In genomic region chr22:19178065-19178658, GRCh38 we compare ENCODE assay signal across 8 cellular contexts. TPM values are rescaled to one million over a fixed set of nuclear protein-coding genes. Genes with fewer than 3 reads are reported as not detected.
DNase-seq lines count a peak whose midpoint lies in the region; ATAC-seq and TF ChIP-seq lines count a peak whose summit lies in the region.

No MANE protein-coding gene starts in this region.

- WGBS in smooth muscle cell (ENCODE audit: low lambda C conversion rate): under 1% methylated on average over 23 of the region's 80 CpGs

- peak overlapping the region; percentile 66 for H3K9ac ChIP-seq in smooth muscle cell (ENCODE audit: low read depth)

- no peak for TF ChIP-seq POLR2A in GM18505 (IDR thresholded peaks at IDR 0.05; ENCODE audit: borderline replicate concordance, extremely low read depth, insufficient read depth, insufficient read length)

- peak; percentile 36 for ATAC-seq in GM18505 (IDR thresholded peaks at IDR 0.05; ENCODE audit: unreplicated experiment)
- ATAC-seq in HG02981 (IDR thresholded peaks at IDR 0.05; ENCODE audit: unreplicated experiment): peak; percentile 32

- peaks cover 5% of the 10 kb centered on the region for H3K4me1 ChIP-seq in smooth muscle cell (ENCODE audit: low read depth)

- in situ Hi-C loops in astrocyte of the spinal cord (cut with HindIII; ENCODE audit: low sequenced_read_pairs): no loop called here

- H3K4me2 ChIP-seq in smooth muscle cell: peak overlapping the region; percentile 98

- TF ChIP-seq CTCF in 22Rv1 (IDR thresholded peaks at IDR 0.05) (no peak), astrocyte of the spinal cord (IDR thresholded peaks at IDR 0.05; ENCODE audit: low read depth, low read length) (no peak), smooth muscle cell (IDR thresholded peaks at IDR 0.05; ENCODE audit: borderline replicate concordance, insufficient read depth, poor library complexity, severe bottlenecking) (no peak)

- H3K27me3 ChIP-seq in smooth muscle cell (ENCODE audit: low read depth): no peaks in the 10 kb centered on the region

- peak overlapping the region; percentile 43 for H2AFZ ChIP-seq in smooth muscle cell (ENCODE audit: low read depth)

- H3K36me3 ChIP-seq in smooth muscle cell (ENCODE audit: low read depth): no peaks in the 10 kb centered on the region

- H4K20me1 ChIP-seq in smooth muscle cell (ENCODE audit: low read depth): peaks cover 39% of the 10 kb centered on the region

- H3K9me3 ChIP-seq in iPS-18c (ENCODE audit: control insufficient read depth, insufficient read depth, low read length) (no peaks in the 10 kb centered on the region), smooth muscle cell (replicated peaks; ENCODE audit: low read depth) (no peaks in the 10 kb centered on the region)

- no peaks in the 10 kb centered on the region for H3F3A ChIP-seq in smooth muscle cell (ENCODE audit: low read depth)

- peak; percentile 33 for DNase-seq in RPMI8226
- peak; percentile 30 for DNase-seq in astrocyte of the spinal cord (ENCODE audit: low read depth, low spot score)
- DNase-seq in smooth muscle cell (lab: John Stamatoyannopoulos, UW; ENCODE audit: unreplicated experiment): peak; percentile 63
- DNase-seq in mesenteric fat pad (ENCODE audit: low spot score): no peak

- peak overlapping the region; percentile 93 for H3K27ac ChIP-seq in 22Rv1
- no peak overlapping the region for H3K27ac ChIP-seq in smooth muscle cell (ENCODE audit: low read depth)

- H3K4me3 ChIP-seq in astrocyte of the spinal cord (ENCODE audit: low read depth, low read length) (peak overlapping the region; percentile 53), iPS-18c (ENCODE audit: insufficient read depth, low read depth, low read length) (peak overlapping the region; percentile 89), smooth muscle cell (peak overlapping the region; percentile 94)

- H3K79me2 ChIP-seq in smooth muscle cell (ENCODE audit: low read depth): peaks cover 27% of the 10 kb centered on the region

RNA-seq across cellular contexts. Expression of gene SLC25A1, which starts 0.4 kb away (rescaled TPM):
- total RNA-seq in smooth muscle cell (56.5 and 75.6 TPM in 2 replicates), mesenteric fat pad (171 TPM)
- polyA plus RNA-seq in smooth muscle cell: 182 and 204 TPM in 2 replicates

RNA-seq across cellular contexts. Expression of gene GSC2, which starts 28.1 kb away (rescaled TPM):
- total RNA-seq in smooth muscle cell (not detected in 2 replicates), mesenteric fat pad (not detected)
- polyA plus RNA-seq in smooth muscle cell: not detected in 2 replicates

RNA-seq across cellular contexts. Expression of gene ESS2, which starts 33.7 kb away (rescaled TPM):
- total RNA-seq in smooth muscle cell: 9.2 and 14.8 TPM in 2 replicates
- polyA plus RNA-seq in smooth muscle cell: 12.9 and 18.2 TPM in 2 replicates
- total RNA-seq in mesenteric fat pad: 10.9 TPM

RNA-seq across cellular contexts. Expression of gene TSSK2, which starts 47.1 kb away (rescaled TPM):
- not detected in 2 replicates for total RNA-seq in smooth muscle cell
- not detected in 2 replicates for polyA plus RNA-seq in smooth muscle cell
- total RNA-seq in mesenteric fat pad: not detected

RNA-seq across cellular contexts. Expression of gene DGCR2, which starts 56.0 kb away (rescaled TPM):
- total RNA-seq in smooth muscle cell (29.0 and 46.7 TPM in 2 replicates), mesenteric fat pad (30.2 TPM)
- polyA plus RNA-seq in smooth muscle cell: 53.2 and 54.7 TPM in 2 replicates
